Comparison of ENCODE assay signal across 8 cellular contexts in genomic region chr6:160030103-160030502, GRCh38.
DNase-seq lines count a peak whose midpoint lies in the region; ATAC-seq and TF ChIP-seq lines count a peak whose summit lies in the region.

No MANE protein-coding gene starts in this region.

- no peak for TF ChIP-seq POLR2A in vagina (IDR thresholded peaks at IDR 0.05)

- no peaks in the 10 kb centered on the region for H3K9me3 ChIP-seq in vagina

- peaks cover 0 to 47% of the 10 kb centered on the region in 2 donors for H3K36me3 ChIP-seq in vagina

- ATAC-seq in HG02973 (IDR thresholded peaks at IDR 0.05; ENCODE audit: unreplicated experiment), result no peak

- intact Hi-C loops in vagina (cut with DNase I), result loop anchor here (10.0 kb wide), 1 partner anchor 45 kb away; no protein-coding TSS in a partner anchor

- H3K27me3 ChIP-seq in vagina, result no peaks in the 10 kb centered on the region

- no peak overlapping the region for H3K4me3 ChIP-seq in epithelial cell of proximal tubule (ENCODE audit: low read depth, low read length)
- H3K4me3 ChIP-seq in vagina, result no peak overlapping the region

- in situ Hi-C loops in GM13976 (cut with MboI; ENCODE audit: low sequenced_read_pairs, unreplicated experiment), result no loop called here

- peaks cover 22% of the 10 kb centered on the region for H3K4me1 ChIP-seq in vagina

- peak overlapping the region; percentile 71 for H3K27ac ChIP-seq in vagina

- DNase-seq in DMS79 (lab: John Stamatoyannopoulos, UW) (peak; percentile 94), NCI-H226 (peak; percentile 93), epithelial cell of proximal tubule (ENCODE audit: low read depth) (peak; percentile 72), mucosa of gallbladder (ENCODE audit: low spot score) (peak; percentile 81), vagina (ENCODE audit: extremely low spot score in 2 of 2) (peak in 1 of 2 donors; percentile 89), GM13976 (ENCODE audit: low spot score) (no peak)
- DNase-seq in stimulated activated CD4-positive, alpha-beta T cell treated with anti-CD3 and anti-CD28 coated beads, Interleukin-2, amount 100 ng/mL, for 48 hours, result no peak

- TF ChIP-seq CTCF in epithelial cell of proximal tubule (conservative IDR thresholded peaks at IDR 0.05; ENCODE audit: low read depth, low read length) (peak; percentile 32), vagina (IDR thresholded peaks at IDR 0.05) (no peak), GM13976 (IDR thresholded peaks at IDR 0.05; ENCODE audit: borderline replicate concordance, control extremely low read depth, extremely low read depth, insufficient read depth, missing control alignments) (no peak)

Comparison
In these comparisons a context has a peak if more than half of its experiments do, and no peak if none do; other contexts are left out.
1. DNase-seq: peak in DMS79 (single experiment), NCI-H226 (single experiment), epithelial cell of proximal tubule (single experiment) and mucosa of gallbladder (single experiment); none in stimulated activated CD4-positive, alpha-beta T cell treated with anti-CD3 and anti-CD28 coated beads, Interleukin-2, amount 100 ng/mL, for 48 hours (0 of 2) and GM13976 (single experiment).